ENCODE assay signal across 8 cellular contexts in genomic region chr13:46551410-46552301, GRCh38. TPM values are rescaled to one million over a fixed set of nuclear protein-coding genes. Genes with fewer than 3 reads are reported as not detected.
DNase-seq lines count a peak whose midpoint lies in the region; ATAC-seq and TF ChIP-seq lines count a peak whose summit lies in the region.

No MANE protein-coding gene starts in this region.

- H3F3A ChIP-seq in MM.1S (ENCODE audit: insufficient read depth, low read length) = no peaks in the 10 kb centered on the region

- H3K4me1 ChIP-seq in MM.1S (ENCODE audit: low read length) (0 out of 2 replicates have a peak, but pooled peaks cover 7% of the 10 kb centered on the region), adrenal gland (replicated peaks in 1 of 2) (peaks cover 10 to 26% of the 10 kb centered on the region in 2 donors), psoas muscle (no peaks in the 10 kb centered on the region), vagina (peaks cover 27% of the 10 kb centered on the region)

- no peaks in the 10 kb centered on the region for H4K20me1 ChIP-seq in MM.1S (ENCODE audit: insufficient read depth, low read length)

- intact Hi-C loops in adrenal gland (cut with DNase I) = loop anchor here (5.0 to 10.0 kb wide), 2 partner anchors 53 to 171 kb away; no protein-coding TSS in a partner anchor
- intact Hi-C loops in left ventricle myocardium superior (cut with micrococcal nuclease) = loop anchor here (2.0 to 10.0 kb wide), 3 partner anchors 51 to 169 kb away; no protein-coding TSS in a partner anchor
- intact Hi-C loops in psoas muscle (cut with DNase I) = loop anchor here (2.0 to 5.0 kb wide), 3 partner anchors 57 to 167 kb away; no protein-coding TSS in a partner anchor
- intact Hi-C loops in vagina (cut with DNase I) = loop anchor here (5.0 to 10.0 kb wide), 2 partner anchors 57 to 171 kb away; no protein-coding TSS in a partner anchor

- H3K36me3 ChIP-seq in MM.1S (replicated peaks; ENCODE audit: insufficient read depth, low read length) = no peaks in the 10 kb centered on the region
- no peaks in the 10 kb centered on the region for H3K36me3 ChIP-seq in adrenal gland (replicated peaks in 1 of 2)
- H3K36me3 ChIP-seq in psoas muscle (ENCODE audit: insufficient read depth in 1 of 2, low read depth in 1 of 2) = no peaks in the 10 kb centered on the region
- no peaks in the 10 kb centered on the region for H3K36me3 ChIP-seq in vagina

- 40 to 46% (median 40%) methylated on average over 22 of the region's 22 CpGs for WGBS in adrenal gland, 4 donors
- 16 to 29% (median 22%) methylated on average over 22 of the region's 22 CpGs for WGBS in psoas muscle, 3 donors

- no peaks in the 10 kb centered on the region for H3K27me3 ChIP-seq in MM.1S (replicated peaks; ENCODE audit: insufficient read depth, low read length)
- H3K27me3 ChIP-seq in adrenal gland = no peaks in the 10 kb centered on the region
- no peaks in the 10 kb centered on the region for H3K27me3 ChIP-seq in psoas muscle (ENCODE audit: insufficient read depth in 3 of 3, low read length in 2 of 3)
- H3K27me3 ChIP-seq in vagina = no peaks in the 10 kb centered on the region

- TF ChIP-seq POLR2A in adrenal gland (IDR thresholded peaks at IDR 0.05) = no peak
- no peak for TF ChIP-seq POLR2A in vagina (IDR thresholded peaks at IDR 0.05)

- H3K9me2 ChIP-seq in MM.1S (replicated peaks; ENCODE audit: insufficient read depth, low read length) = no peaks in the 10 kb centered on the region

- H3K9me3 ChIP-seq in MM.1S (replicated peaks; ENCODE audit: insufficient read depth, low read length) = no peaks in the 10 kb centered on the region
- no peaks in the 10 kb centered on the region for H3K9me3 ChIP-seq in adrenal gland (replicated peaks in 1 of 3)
- H3K9me3 ChIP-seq in psoas muscle = no peaks in the 10 kb centered on the region
- H3K9me3 ChIP-seq in vagina = no peaks in the 10 kb centered on the region

- peak overlapping the region; percentile 74; the same call in 1 of the 2 replicates for H2AFZ ChIP-seq in MM.1S (ENCODE audit: low read length)

- H3K4me2 ChIP-seq in MM.1S (ENCODE audit: low read depth, low read length) = peak overlapping the region; percentile 86

- H3K27ac ChIP-seq in MM.1S (ENCODE audit: low read length) (no peak overlapping the region), adrenal gland (no peak overlapping the region), psoas muscle (no peak overlapping the region), vagina (peak overlapping the region; percentile 97)

- H3K4me3 ChIP-seq in MM.1S (ENCODE audit: low read length) (peak overlapping the region; percentile 82), adrenal gland (peak overlapping the region in 1 of 4 donors; percentile 82), psoas muscle (peak overlapping the region; percentile 92), vagina (peak overlapping the region; percentile 74 to 99)

- peak; percentile 66 for TF ChIP-seq CTCF in MM.1S (IDR thresholded peaks at IDR 0.05; ENCODE audit: low read length)
- TF ChIP-seq CTCF in adrenal gland (IDR thresholded peaks at IDR 0.05) = peak; percentile 76 to 84 (median 80)
- peak; percentile 89 for TF ChIP-seq CTCF in psoas muscle (IDR thresholded peaks at IDR 0.05)
- TF ChIP-seq CTCF in vagina (IDR thresholded peaks at IDR 0.05) = peak; percentile 37 to 84 (median 82)

- DNase-seq in EL (peak; percentile 82), MM.1S (peak; percentile 35), SKM-1 (lab: John Stamatoyannopoulos, UW; ENCODE audit: unreplicated experiment) (peak; percentile 43), adrenal gland (peak; percentile 70 to 94 (median 86)), left ventricle myocardium superior (peak; percentile 90), psoas muscle (peak; percentile 78 to 90), vagina (ENCODE audit: extremely low spot score in 2 of 2) (no peak)

- H3K9ac ChIP-seq in MM.1S (ENCODE audit: low read length) = peak overlapping the region; percentile 48; the same call in 1 of the 2 replicates

- ATAC-seq in left ventricle myocardium superior = peak; percentile 50
- ATAC-seq in psoas muscle = peak; percentile 73 to 81 (median 76)
- ATAC-seq in HG03342 (IDR thresholded peaks at IDR 0.05; ENCODE audit: unreplicated experiment) = no peak

- H3K79me2 ChIP-seq in MM.1S (ENCODE audit: low read length) = peaks cover 34% of the 10 kb centered on the region

RNA-seq across cellular contexts. Expression of gene LRCH1, which starts 1.3 kb away (rescaled TPM):
- 10 to 100 TPM in 4 of 8 donors, 1 to 10 TPM in 4; 4.1 to 13.6 (median 9.7) TPM for total RNA-seq in adrenal gland
- polyA plus RNA-seq in adrenal gland = 1 to 10 TPM; 2.8 to 6.4 (median 3.8) TPM
- 12.5 TPM for total RNA-seq in left ventricle myocardium superior
- 1 to 10 TPM; 4.1 to 7.9 (median 4.7) TPM for total RNA-seq in psoas muscle
- 1 to 10 TPM; 1.7 to 2.6 (median 2.3) TPM for polyA plus RNA-seq in psoas muscle
- 21.4 TPM for total RNA-seq in vagina

Comparison
In these comparisons a context has a peak if more than half of its experiments do, and no peak if none do; other contexts are left out.
1. DNase-seq: peak in EL (single experiment), MM.1S (single experiment), SKM-1 (single experiment), adrenal gland (7 of 7), left ventricle myocardium superior (single experiment) and psoas muscle (2 of 2); none in vagina (0 of 2).
2. Peak in every context shown above with its lines, with median percentiles within 50 percentile points of each other: CTCF ChIP-seq.